Comparison of ENCODE assay signal across 12 cellular contexts in the genomic region with DNA sequence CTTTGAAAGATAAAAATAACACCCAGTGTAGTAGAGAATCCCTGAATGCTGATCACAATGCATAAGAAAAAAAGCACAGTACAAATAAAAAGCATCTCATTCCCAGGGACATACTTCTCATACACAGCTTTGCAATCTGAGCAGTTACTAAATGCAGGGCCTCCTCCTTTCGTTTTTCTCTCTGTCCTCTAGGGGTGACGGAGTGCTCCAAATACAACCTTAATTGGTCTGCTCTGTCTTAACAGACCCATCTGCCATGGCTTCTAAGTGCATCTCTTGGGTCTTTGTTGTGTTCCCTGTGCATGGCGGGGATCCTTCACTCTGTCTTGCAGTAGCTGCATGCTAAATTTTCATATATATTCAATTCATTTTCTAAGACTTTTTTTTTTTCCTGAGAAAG.
A peak's percentile ranks its signal among the peaks of the same experiment; 100 is the strongest.
DNase-seq lines count a peak whose midpoint lies in the region; ATAC-seq and TF ChIP-seq lines count a peak whose summit lies in the region.
"Had no signal": no experiment of that assay in that cellular context is flagged by ENCODE, and none has a peak within 500 bp of the region (broad histone marks: within the 10 kb centered on the region; RNA-seq: fewer than 3 reads in every experiment).

No MANE protein-coding gene starts in this region.

- in situ Hi-C loops in ACHN (cut with HindIII; ENCODE audit: low pct_ligation_motif_present, low pct_unique_long_range_greater_than_20kb, low sequenced_read_pairs) (no loop called here), SK-MEL-5 (cut with HindIII; ENCODE audit: low pct_unique_long_range_greater_than_20kb, low sequenced_read_pairs) (no loop called here)

- no peak overlapping the region for H3K23ac ChIP-seq in H9 (ENCODE audit: insufficient read length, low read depth, low read length)

- H4K8ac ChIP-seq in H9 (replicated peaks; ENCODE audit: insufficient read length, low read depth, low read length), result no peak overlapping the region

- H2BK20ac ChIP-seq in H9 (ENCODE audit: low read depth, low read length, poor library complexity, severe bottlenecking), result no peak overlapping the region

- H2AFZ ChIP-seq in H9 (ENCODE audit: low read length), result no peak overlapping the region

- DNase-seq in ACHN (peak; percentile 1), H9 (peak; percentile 41), SK-MEL-5 (ENCODE audit: low read depth, low spot score) (peak; percentile 37), foreskin keratinocyte (no peak), T-helper 9 cell (no peak), pons (ENCODE audit: low spot score) (no peak), cortex of kidney (lab: John Stamatoyannopoulos, UW) (no peak)
- DNase-seq: activated gamma-delta T cell treated with Interleukin-2 at 50 U/mL for 16 hours, heart right ventricle had no signal

- H4K5ac ChIP-seq in H9 (ENCODE audit: insufficient read length, low read depth, low read length), result no peak overlapping the region

- H3K4me1 ChIP-seq in H9 (ENCODE audit: insufficient read depth, low read length) (no peaks in the 10 kb centered on the region), foreskin keratinocyte (no peaks in the 10 kb centered on the region)
- H3K4me1 ChIP-seq: heart right ventricle had no signal

- no peak overlapping the region for H3K4me3 Mint-ChIP-seq in H9
- H3K4me3 Mint-ChIP-seq: CD14-positive monocyte had no signal

- H3K79me1 ChIP-seq in H9 (ENCODE audit: insufficient read depth, low read depth, low read length, poor library complexity, severe bottlenecking), result no peaks in the 10 kb centered on the region

- no peak overlapping the region for H2BK12ac ChIP-seq in H9 (ENCODE audit: insufficient read length, low read depth, low read length)

- no peaks in the 10 kb centered on the region for H3K36me3 Mint-ChIP-seq in H9 (ENCODE audit: insufficient read depth in 1 of 3, low read depth in 3 of 3)
- H3K36me3 Mint-ChIP-seq: CD14-positive monocyte had no signal

- H4K91ac ChIP-seq in H9 (ENCODE audit: insufficient read length, low read depth, low read length), result no peak overlapping the region

- H3K9me3 ChIP-seq in H9 (ENCODE audit: control insufficient read depth, low read depth, low read length), result no peaks in the 10 kb centered on the region
- H3K9me3 ChIP-seq: heart right ventricle had no signal

- no peak overlapping the region for H3K9ac ChIP-seq in H9 (ENCODE audit: extremely low read depth, insufficient read length, low read length)

- H2BK120ac ChIP-seq in H9 (ENCODE audit: low read depth, low read length, poor library complexity, severe bottlenecking), result no peak overlapping the region

- H3K9me3 Mint-ChIP-seq in H9, result no peaks in the 10 kb centered on the region

- H3K27ac ChIP-seq in H9 (ENCODE audit: insufficient read length, low read depth, low read length) (no peak overlapping the region), foreskin keratinocyte (no peak overlapping the region)
- H3K27ac ChIP-seq: coronary artery, heart right ventricle had no signal

- no peaks in the 10 kb centered on the region for H4K20me1 ChIP-seq in H9 (ENCODE audit: control insufficient read depth, insufficient read depth, insufficient read length)

- H3K27me3 Mint-ChIP-seq in H9 (ENCODE audit: low read depth), result no peaks in the 10 kb centered on the region

- H3K14ac ChIP-seq in H9 (ENCODE audit: insufficient read depth, low read length), result no peak overlapping the region

- H3K23me2 ChIP-seq in H9 (ENCODE audit: insufficient read length, low read depth, low read length, poor library complexity, severe bottlenecking), result no peaks in the 10 kb centered on the region

- no peak overlapping the region for H3K18ac ChIP-seq in H9 (ENCODE audit: insufficient read length, low read depth, low read length)

- H3T11ph ChIP-seq in H9 (ENCODE audit: low read length), result no peak overlapping the region

- no peaks in the 10 kb centered on the region for H3K4me1 Mint-ChIP-seq in H9
- H3K4me1 Mint-ChIP-seq: CD14-positive monocyte had no signal

- H2BK5ac ChIP-seq in H9 (ENCODE audit: insufficient read length, low read length), result no peak overlapping the region

- H3K79me2 ChIP-seq in H9 (ENCODE audit: insufficient read depth, low read length), result no peaks in the 10 kb centered on the region

- H3K56ac ChIP-seq in H9 (ENCODE audit: insufficient read length, low read depth, low read length), result no peak overlapping the region

- no peak overlapping the region for H3K27ac Mint-ChIP-seq in H9
- H3K27ac Mint-ChIP-seq: CD14-positive monocyte had no signal

- no peaks in the 10 kb centered on the region for H3K27me3 ChIP-seq in H9 (ENCODE audit: insufficient read depth, low read length)
- no peaks in the 10 kb centered on the region for H3K27me3 ChIP-seq in foreskin keratinocyte
- H3K27me3 ChIP-seq: heart right ventricle had no signal

- no peak overlapping the region for H2BK15ac ChIP-seq in H9 (ENCODE audit: low read depth, low read length)

- TF ChIP-seq CTCF in H9 (conservative IDR thresholded peaks at IDR 0.05) (peak; percentile 62), foreskin keratinocyte (conservative IDR thresholded peaks at IDR 0.05) (peak; percentile 35)

- no CpG with 5 or more reads among the region's 3 CpGs for WGBS in H9 (ENCODE audit: extremely low coverage, insufficient read length, low lambda C conversion rate)

- ATAC-seq in foreskin keratinocyte (peak; percentile 42), GM19452 (IDR thresholded peaks at IDR 0.05; ENCODE audit: unreplicated experiment) (no peak)

- no peak overlapping the region for H2AK5ac ChIP-seq in H9 (ENCODE audit: insufficient read length, low read length)

- H3K4ac ChIP-seq in H9 (ENCODE audit: low read depth, low read length), result no peak overlapping the region

- H3K4me2 ChIP-seq in H9 (ENCODE audit: insufficient read depth, insufficient read length, low read length), result no peak overlapping the region

Comparison
In these comparisons a context has a peak if more than half of its experiments do, and no peak if none do; other contexts are left out.
1. DNase-seq: peak in ACHN (single experiment), H9 (single experiment) and SK-MEL-5 (single experiment); none in foreskin keratinocyte (0 of 2), T-helper 9 cell (single experiment), pons (single experiment) and cortex of kidney (single experiment).